14 cellular contexts compared by ENCODE assay signal in genomic region chr10:118961401-118961800, GRCh38.
"Had no signal": no experiment of that assay in that cellular context is flagged by ENCODE, and none has a peak within 500 bp of the region (broad histone marks: within the 10 kb centered on the region; RNA-seq: fewer than 3 reads in every experiment).

No MANE protein-coding gene starts in this region.

- H3K36me3 ChIP-seq: neutrophil, right atrium auricular region had no signal

- H3K4me1 Mint-ChIP-seq: immature natural killer cell had no signal

- H3K4me3 ChIP-seq: lung, right atrium auricular region had no signal

- H3K27ac Mint-ChIP-seq: effector memory CD8-positive, alpha-beta T cell; immature natural killer cell; naive thymus-derived CD4-positive, alpha-beta T cell had no signal

- H3K4me3 Mint-ChIP-seq: effector memory CD8-positive, alpha-beta T cell; immature natural killer cell; naive thymus-derived CD4-positive, alpha-beta T cell had no signal

- H3K36me3 Mint-ChIP-seq: immature natural killer cell; naive thymus-derived CD4-positive, alpha-beta T cell had no signal

- H3K27me3 ChIP-seq: foreskin keratinocyte, neutrophil, right atrium auricular region had no signal

- H3K27ac ChIP-seq: foreskin keratinocyte, neutrophil, right atrium auricular region had no signal

- DNase-seq: effector memory CD8-positive, alpha-beta T cell; immature natural killer cell; kidney; left colon; left ventricle myocardium superior; mesenchymal stem cell; naive thymus-derived CD4-positive, alpha-beta T cell; small intestine; stimulated activated CD4-positive, alpha-beta T cell treated with anti-CD3 and anti-CD28 coated beads, Interleukin-2, amount 100 ng/mL, for 48 hours; stimulated activated naive CD4-positive, alpha-beta T cell treated with Interleukin-2 at 50 U/mL for 16 hours had no signal

- ATAC-seq: effector memory CD8-positive, alpha-beta T cell; foreskin keratinocyte; left colon; left ventricle myocardium superior; naive thymus-derived CD4-positive, alpha-beta T cell had no signal

- H3K9me3 Mint-ChIP-seq: effector memory CD8-positive, alpha-beta T cell; immature natural killer cell had no signal

- H3K9me3 ChIP-seq: neutrophil, right atrium auricular region had no signal
